Comparison of ENCODE assay signal across 18 cellular contexts in genomic region chr13:51282322-51282721, GRCh38. TPM values are rescaled to one million over a fixed set of nuclear protein-coding genes. Genes with fewer than 3 reads are reported as not detected.
DNase-seq lines count a peak whose midpoint lies in the region; ATAC-seq, FAIRE-seq and TF ChIP-seq lines count a peak whose summit lies in the region.
"Had no signal": no experiment of that assay in that cellular context is flagged by ENCODE, and none has a peak within 500 bp of the region (broad histone marks: within the 10 kb centered on the region; RNA-seq: fewer than 3 reads in every experiment).

No MANE protein-coding gene starts in this region.

- H3K27ac ChIP-seq in dorsolateral prefrontal cortex (peak overlapping the region in 30 of 59 donors; percentile 4 to 99 (median 38)), stomach smooth muscle (ENCODE audit: low read length) (peak overlapping the region; percentile 24)
- H3K27ac ChIP-seq: BLaER1 treated with 17β-estradiol and CSF1 and Interleukin-3, amounts not matched to agents 10 nM and 100 nM; SK-N-MC had no signal

- H3K27me3 ChIP-seq in dorsolateral prefrontal cortex, result no peaks in the 10 kb centered on the region
- no peaks in the 10 kb centered on the region for H3K27me3 ChIP-seq in stomach smooth muscle (ENCODE audit: control insufficient read depth in 1 of 2, insufficient read depth in 2 of 2, low read length in 2 of 2)
- H3K27me3 ChIP-seq: BLaER1 treated with 17β-estradiol and CSF1 and Interleukin-3, amounts not matched to agents 10 nM and 100 nM had no signal

- FAIRE-seq in H54 (lab: Jason Lieb, UNC), result no peak
- FAIRE-seq: A204.1, GM12892 had no signal

- H3K36me3 ChIP-seq in stomach smooth muscle (ENCODE audit: control insufficient read depth in 2 of 2, insufficient read depth in 2 of 2, low read length in 2 of 2), result peaks cover 0 to 8% of the 10 kb centered on the region in 2 donors
- H3K36me3 ChIP-seq: BLaER1 treated with 17β-estradiol and CSF1 and Interleukin-3, amounts not matched to agents 10 nM and 100 nM had no signal

- ATAC-seq in Right ventricle myocardium inferior, result peak; percentile 87
- ATAC-seq: Panc1 had no signal

- TF ChIP-seq POLR2A in H54 (IDR thresholded peaks at IDR 0.05; ENCODE audit: low read depth, low read length), result no peak

- H3K4me3 ChIP-seq in dorsolateral prefrontal cortex (no peak overlapping the region), stomach smooth muscle (ENCODE audit: low read length in 2 of 2) (no peak overlapping the region)
- H3K4me3 ChIP-seq: BLaER1 treated with 17β-estradiol and CSF1 and Interleukin-3, amounts not matched to agents 10 nM and 100 nM; SK-N-MC had no signal

- H3K9me3 ChIP-seq in stomach smooth muscle (ENCODE audit: control insufficient read depth in 2 of 2, low read length in 2 of 2), result no peaks in the 10 kb centered on the region
- H3K9me3 ChIP-seq: BLaER1 treated with 17β-estradiol and CSF1 and Interleukin-3, amounts not matched to agents 10 nM and 100 nM had no signal

- no peak for TF ChIP-seq CTCF in dorsolateral prefrontal cortex (IDR thresholded peaks at IDR 0.05 in 54 of 56, conservative IDR thresholded peaks at IDR 0.05 in 2 of 56; ENCODE audit: low read depth in 1 of 56, partially characterized antibody in 56 of 56)

- DNase-seq in Right ventricle myocardium inferior (ENCODE audit: missing footprints) (peak; percentile 79), cardiac septum (ENCODE audit: low spot score) (no peak), NCI-H2029 treated with DMSO at 0.1 percent for 48 hours (lab: John Stamatoyannopoulos, UW) (peak; percentile 2), dorsolateral prefrontal cortex (no peak), NCI-H2107 (lab: John Stamatoyannopoulos, UW) (no peak), H54 (ENCODE audit: insufficient read length, low spot score) (no peak)
- DNase-seq: GOT3, KBM-7, NCI-H2171, NCI-H446 treated with DMSO at 0.1 percent for 48 hours, NCI-H774 had no signal

- no peak overlapping the region for H3K9ac ChIP-seq in stomach smooth muscle (ENCODE audit: low read length in 2 of 2)
- H3K9ac ChIP-seq: BLaER1 treated with 17β-estradiol and CSF1 and Interleukin-3, amounts not matched to agents 10 nM and 100 nM had no signal

- peaks cover 24% of the 10 kb centered on the region for H3K4me1 ChIP-seq in stomach smooth muscle (ENCODE audit: control insufficient read depth, insufficient read depth, low read length)
- H3K4me1 ChIP-seq: BLaER1 treated with 17β-estradiol and CSF1 and Interleukin-3, amounts not matched to agents 10 nM and 100 nM had no signal

- intact Hi-C loops in Right ventricle myocardium inferior (cut with DNase I) (loop anchor here (1.0 to 10.0 kb wide), 3 partner anchors 35 to 522 kb away; partner anchors contain the start of genes DHRS12 and FAM124A), cardiac septum (cut with DNase I) (loop anchor here (5.0 kb wide), 1 partner anchor 35 kb away; no protein-coding TSS in a partner anchor), dorsolateral prefrontal cortex (cut with DNase I) (loop anchor here in 1 of 2 donors (2.0 to 10.0 kb wide), 3 partner anchors 60 to 512 kb away; partner anchors contain the start of gene FAM124A)

RNA-seq across cellular contexts. Expression of gene SERPINE3, which starts 57.2 kb away (rescaled TPM):
- total RNA-seq in Right ventricle myocardium inferior (not detected), cardiac septum (not detected), dorsolateral prefrontal cortex (1 to 10 TPM in 6 of 120 experiments, under 1 TPM in 63, not detected in 51; 0.20 to 2.0 (median 0.52) TPM)
- total RNA-seq: M059J had no signal

Comparison
In these comparisons a context has a peak if more than half of its experiments do, and no peak if none do; other contexts are left out.
1. DNase-seq: peak in Right ventricle myocardium inferior (single experiment) and NCI-H2029 treated with DMSO at 0.1 percent for 48 hours (single experiment); none in cardiac septum (single experiment), dorsolateral prefrontal cortex (0 of 10), NCI-H2107 (single experiment) and H54 (single experiment).